8 cellular contexts compared by ENCODE assay signal in genomic region chr2:47173986-47174730, GRCh38. TPM values are rescaled to one million over a fixed set of nuclear protein-coding genes. Genes with fewer than 3 reads are reported as not detected.
A peak's percentile ranks its signal among the peaks of the same experiment; 100 is the strongest.
DNase-seq lines count a peak whose midpoint lies in the region; ATAC-seq and TF ChIP-seq lines count a peak whose summit lies in the region.

No MANE protein-coding gene starts in this region.

- H3K36me3 ChIP-seq in Peyer's patch, result peaks cover 0 to 13% (median 0%) of the 10 kb centered on the region in 3 donors

- H3K9me3 ChIP-seq in Peyer's patch, result no peaks in the 10 kb centered on the region

- peak overlapping the region; percentile 69 to 98 (median 84) for H3K4me3 ChIP-seq in Peyer's patch
- peak overlapping the region; percentile 92 for H3K4me3 ChIP-seq in epithelial cell of esophagus (ENCODE audit: low read length)

- peak overlapping the region in 3 of 4 donors; percentile 97 to 100 (median 98) for H3K27ac ChIP-seq in Peyer's patch

- DNase-seq in EL, result peak; percentile 21
- no peak for DNase-seq in Peyer's patch
- DNase-seq in epithelial cell of esophagus (ENCODE audit: low read depth), result no peak
- peak; percentile 55 for DNase-seq in pons (ENCODE audit: low spot score)
- DNase-seq in NCI-H226, result no peak
- no peak for DNase-seq in NCI-H524 treated with DMSO at 0.1 percent for 48 hours (lab: John Stamatoyannopoulos, UW)

- no peaks in the 10 kb centered on the region for H3K27me3 ChIP-seq in Peyer's patch

- ATAC-seq in GM21737 (IDR thresholded peaks at IDR 0.05; ENCODE audit: unreplicated experiment) (no peak), GM18873 (IDR thresholded peaks at IDR 0.05; ENCODE audit: low FRiP score, unreplicated experiment) (no peak)

- TF ChIP-seq CTCF in Peyer's patch (IDR thresholded peaks at IDR 0.05), result no peak
- no peak for TF ChIP-seq CTCF in epithelial cell of esophagus (IDR thresholded peaks at IDR 0.05; ENCODE audit: insufficient read depth, low read depth, low read length, missing control alignments)

- no peak for TF ChIP-seq POLR2A in Peyer's patch (IDR thresholded peaks at IDR 0.05)

- peaks cover 4 to 39% (median 18%) of the 10 kb centered on the region in 4 donors for H3K4me1 ChIP-seq in Peyer's patch

RNA-seq across cellular contexts. Expression of gene CALM2, which starts 2.2 kb away (rescaled TPM):
- 100 to 1,000 TPM; 354 to 708 (median 548) TPM for total RNA-seq in Peyer's patch

RNA-seq across cellular contexts. Expression of gene STPG4, which starts 19.1 kb away (rescaled TPM):
- 1 to 10 TPM in 2 of 4 donors, not detected in 2; 1.7 to 5.8 TPM for total RNA-seq in Peyer's patch

Comparison
In these comparisons a context has a peak if more than half of its experiments do, and no peak if none do; other contexts are left out.
1. DNase-seq: peak in EL (single experiment) and pons (single experiment); none in Peyer's patch (0 of 3), epithelial cell of esophagus (single experiment), NCI-H226 (single experiment) and NCI-H524 treated with DMSO at 0.1 percent for 48 hours (single experiment).